ENCODE assay signal across 8 cellular contexts in genomic region chr6:27825025-27825823, GRCh38.
DNase-seq lines count a peak whose midpoint lies in the region; ATAC-seq and TF ChIP-seq lines count a peak whose summit lies in the region.

No MANE protein-coding gene starts in this region.

- ATAC-seq in stimulated activated naive CD8-positive, alpha-beta T cell treated with anti-CD3 and anti-CD28 coated beads, Interleukin-15, Interleukin-2, amounts not matched to agents 100 U/mL and 50 U/mL, for 24 hours, result no peak
- ATAC-seq in left colon (no peak), GM21619 (IDR thresholded peaks at IDR 0.05; ENCODE audit: unreplicated experiment) (no peak), left lobe of liver (no peak)

- no peaks in the 10 kb centered on the region for H3K36me3 ChIP-seq in effector memory CD4-positive, alpha-beta T cell (ENCODE audit: control insufficient read depth, insufficient read depth, low read length)
- no peaks in the 10 kb centered on the region for H3K36me3 ChIP-seq in ovary

- peaks cover 11% of the 10 kb centered on the region for H3K4me1 ChIP-seq in effector memory CD4-positive, alpha-beta T cell (ENCODE audit: control insufficient read depth, insufficient read depth, low read length, poor library complexity, severe bottlenecking)
- H3K4me1 ChIP-seq in ovary (ENCODE audit: insufficient read depth), result no peaks in the 10 kb centered on the region

- H3K27ac ChIP-seq in effector memory CD4-positive, alpha-beta T cell (ENCODE audit: insufficient read depth, low read length, poor library complexity, severe bottlenecking), result peak overlapping the region; percentile 83
- no peak overlapping the region for H3K27ac ChIP-seq in ovary

- H3K27me3 ChIP-seq in effector memory CD4-positive, alpha-beta T cell (replicated peaks; ENCODE audit: control insufficient read depth, insufficient read depth, low read length, poor library complexity, severe bottlenecking), result no peaks in the 10 kb centered on the region
- no peaks in the 10 kb centered on the region for H3K27me3 ChIP-seq in ovary

- no peak for DNase-seq in stimulated activated naive CD8-positive, alpha-beta T cell treated with anti-CD3 and anti-CD28 coated beads, Interleukin-15, Interleukin-2, amounts not matched to agents 100 U/mL and 50 U/mL, for 24 hours
- peak; percentile 78 for DNase-seq in OCI-M1 (lab: John Stamatoyannopoulos, UW)
- DNase-seq in effector memory CD4-positive, alpha-beta T cell, result no peak
- no peak for DNase-seq in ovary
- no peak for DNase-seq in left colon
- DNase-seq in left lobe of liver (ENCODE audit: low spot score), result no peak

- peak overlapping the region; percentile 49 for H3K4me3 ChIP-seq in effector memory CD4-positive, alpha-beta T cell (ENCODE audit: insufficient read depth, low read depth, low read length, poor library complexity, severe bottlenecking)
- peak overlapping the region; percentile 55 for H3K4me3 ChIP-seq in ovary

- TF ChIP-seq POLR2A in ovary (IDR thresholded peaks at IDR 0.05), result no peak

- peaks cover 44% of the 10 kb centered on the region for H3K4me1 Mint-ChIP-seq in stimulated activated naive CD8-positive, alpha-beta T cell treated with anti-CD3 and anti-CD28 coated beads, Interleukin-15, Interleukin-2, amounts not matched to agents 100 ng/mL and 50 ng/mL, for 24 hours (ENCODE audit: low read depth)

- 31 to 45% (median 43%) methylated on average over 7 of the region's 7 CpGs for WGBS in ovary, 3 donors

- no peaks in the 10 kb centered on the region for H3K9me3 Mint-ChIP-seq in stimulated activated naive CD8-positive, alpha-beta T cell treated with anti-CD3 and anti-CD28 coated beads, Interleukin-15, Interleukin-2, amounts not matched to agents 100 ng/mL and 50 ng/mL, for 24 hours

- no peak for TF ChIP-seq CTCF in ovary (IDR thresholded peaks at IDR 0.05)

- intact Hi-C loops in ovary (cut with DNase I), result no loop called here
- intact Hi-C loops in left colon (cut with DNase I, micrococcal nuclease), result no loop called here

- peak overlapping the region; percentile 98 for H3K27ac Mint-ChIP-seq in stimulated activated naive CD8-positive, alpha-beta T cell treated with anti-CD3 and anti-CD28 coated beads, Interleukin-15, Interleukin-2, amounts not matched to agents 100 ng/mL and 50 ng/mL, for 24 hours

- no peaks in the 10 kb centered on the region for H3K27me3 Mint-ChIP-seq in stimulated activated naive CD8-positive, alpha-beta T cell treated with anti-CD3 and anti-CD28 coated beads, Interleukin-15, Interleukin-2, amounts not matched to agents 100 ng/mL and 50 ng/mL, for 24 hours

- H3K4me3 Mint-ChIP-seq in stimulated activated naive CD8-positive, alpha-beta T cell treated with anti-CD3 and anti-CD28 coated beads, Interleukin-15, Interleukin-2, amounts not matched to agents 100 ng/mL and 50 ng/mL, for 24 hours, result peak overlapping the region; percentile 90

- H3K36me3 Mint-ChIP-seq in stimulated activated naive CD8-positive, alpha-beta T cell treated with anti-CD3 and anti-CD28 coated beads, Interleukin-15, Interleukin-2, amounts not matched to agents 100 ng/mL and 50 ng/mL, for 24 hours (ENCODE audit: low read depth), result no peaks in the 10 kb centered on the region

- no peak for TF ChIP-seq EP300 in ovary (IDR thresholded peaks at IDR 0.05)

- no peaks in the 10 kb centered on the region for H3K9me3 ChIP-seq in effector memory CD4-positive, alpha-beta T cell (ENCODE audit: control insufficient read depth, low read length)
- H3K9me3 ChIP-seq in ovary, result no peaks in the 10 kb centered on the region
